Comparison of ENCODE assay signal across 12 cellular contexts in the genomic region with DNA sequence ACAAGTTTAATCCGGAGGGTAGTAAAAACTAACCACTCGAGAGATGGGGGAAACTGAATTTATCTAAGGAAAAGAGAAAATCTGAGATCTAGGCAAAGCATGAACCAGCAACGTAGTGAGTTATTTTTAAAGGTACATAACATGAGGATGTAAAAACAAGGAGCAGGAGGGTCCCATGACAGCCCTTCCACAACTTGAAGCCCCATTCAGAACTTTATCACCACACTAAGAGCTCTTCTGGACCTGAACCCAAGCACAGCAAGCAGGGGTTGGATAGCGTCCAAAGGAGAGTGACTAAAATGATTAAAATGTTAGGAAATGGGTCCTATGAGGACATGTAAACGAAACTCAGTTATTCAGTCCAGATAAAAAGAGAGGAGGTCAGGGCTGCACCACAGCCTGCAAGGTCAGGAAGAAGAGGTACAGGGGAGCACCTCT. TPM values are rescaled to one million over a fixed set of nuclear protein-coding genes. Genes with fewer than 3 reads are reported as not detected.
DNase-seq lines count a peak whose midpoint lies in the region; ATAC-seq and TF ChIP-seq lines count a peak whose summit lies in the region.
"Had no signal": no experiment of that assay in that cellular context is flagged by ENCODE, and none has a peak within 500 bp of the region (broad histone marks: within the 10 kb centered on the region; RNA-seq: fewer than 3 reads in every experiment).

No MANE protein-coding gene starts in this region.

- TF ChIP-seq CTCF in H9 (conservative IDR thresholded peaks at IDR 0.05): no peak
- TF ChIP-seq CTCF in adrenal gland (IDR thresholded peaks at IDR 0.05): no peak
- TF ChIP-seq CTCF in left ventricle myocardium inferior (IDR thresholded peaks at IDR 0.05; ENCODE audit: borderline replicate concordance): no peak
- TF ChIP-seq CTCF in RWPE1 (conservative IDR thresholded peaks at IDR 0.05; ENCODE audit: low read depth): no peak
- no peak for TF ChIP-seq CTCF in mesothelial cell of epicardium (IDR thresholded peaks at IDR 0.05; ENCODE audit: unreplicated experiment)

- intact Hi-C loops in adrenal gland (cut with DNase I): no loop called here
- intact Hi-C loops in left ventricle myocardium inferior (cut with micrococcal nuclease): no loop called here

- H3K4me3 ChIP-seq in adrenal gland: no peak overlapping the region
- no peak overlapping the region for H3K4me3 ChIP-seq in left ventricle myocardium inferior
- H3K4me3 ChIP-seq in CD8-positive, alpha-beta memory T cell (ENCODE audit: low read length): no peak overlapping the region
- H3K4me3 ChIP-seq: HAP-1 had no signal

- no peak overlapping the region for H3K23ac ChIP-seq in H9 (ENCODE audit: insufficient read length, low read depth, low read length)

- H2BK20ac ChIP-seq in H9 (ENCODE audit: low read depth, low read length, poor library complexity, severe bottlenecking): no peak overlapping the region

- ATAC-seq in T-cell (replicated peaks in 1 of 4): no peak

- H3K4ac ChIP-seq in H9 (ENCODE audit: low read depth, low read length): no peak overlapping the region

- no CpG with 5 or more reads among the region's 5 CpGs for WGBS in H9 (ENCODE audit: extremely low coverage, insufficient read length, low lambda C conversion rate)
- WGBS in adrenal gland, 4 donors: 26 to 29% (median 28%) methylated on average over 5 of the region's 5 CpGs

- H3K4me2 ChIP-seq in H9 (ENCODE audit: insufficient read depth, insufficient read length, low read length): no peak overlapping the region

- no peak overlapping the region for H2BK5ac ChIP-seq in H9 (ENCODE audit: insufficient read length, low read length)

- no peak overlapping the region for H3K27ac ChIP-seq in H9 (ENCODE audit: insufficient read length, low read depth, low read length)
- H3K27ac ChIP-seq in adrenal gland: peak overlapping the region in 1 of 5 donors; percentile 10
- H3K27ac ChIP-seq in left ventricle myocardium inferior (replicated peaks): peak overlapping the region; percentile 64
- H3K27ac ChIP-seq in CD8-positive, alpha-beta memory T cell (ENCODE audit: low read depth, low read length): no peak overlapping the region
- no peak overlapping the region for H3K27ac ChIP-seq in RWPE1

- no peaks in the 10 kb centered on the region for H3K36me3 ChIP-seq in adrenal gland (replicated peaks in 1 of 2)
- H3K36me3 ChIP-seq in left ventricle myocardium inferior: no peaks in the 10 kb centered on the region
- H3K36me3 ChIP-seq in CD8-positive, alpha-beta memory T cell (ENCODE audit: insufficient read depth, low read length): no peaks in the 10 kb centered on the region
- H3K36me3 ChIP-seq: HAP-1 had no signal

- peaks cover under 1% of the 10 kb centered on the region; the same call in 1 of the 2 replicates for H3K79me2 ChIP-seq in H9 (ENCODE audit: insufficient read depth, low read length)

- no peaks in the 10 kb centered on the region for H3K23me2 ChIP-seq in H9 (ENCODE audit: insufficient read length, low read depth, low read length, poor library complexity, severe bottlenecking)

- H3K27me3 Mint-ChIP-seq in H9 (ENCODE audit: low read depth) (no peaks in the 10 kb centered on the region), T-cell (peaks cover 0 to 9% of the 10 kb centered on the region in 2 donors), mesothelial cell of epicardium (ENCODE audit: low read depth) (no peaks in the 10 kb centered on the region)
- peaks cover 5 to 30% of the 10 kb centered on the region in 2 donors for H3K27me3 Mint-ChIP-seq in CD8-positive, alpha-beta memory T cell
- H3K27me3 Mint-ChIP-seq: IgD-negative memory B cell had no signal

- CTCF ChIA-PET in CD8-positive, alpha-beta memory T cell (lab: Charles Lee): no interaction called here
- CTCF ChIA-PET in T-cell (lab: Charles Lee): no interaction called here
- CTCF ChIA-PET in RWPE1 (lab: Yijun Ruan, JAX): interaction anchor here (0.6 kb wide), 1 partner anchor 69 kb away, joined by 3 read pairs; no protein-coding TSS in a partner anchor

- peaks cover 17% of the 10 kb centered on the region; the same call in 1 of the 2 replicates for H3K4me1 ChIP-seq in H9 (ENCODE audit: insufficient read depth, low read length)
- peaks cover 39 to 63% of the 10 kb centered on the region in 2 donors for H3K4me1 ChIP-seq in adrenal gland (replicated peaks in 1 of 2)
- H3K4me1 ChIP-seq in left ventricle myocardium inferior: peaks cover 87% of the 10 kb centered on the region
- H3K4me1 ChIP-seq in CD8-positive, alpha-beta memory T cell (ENCODE audit: insufficient read depth, low read length): no peaks in the 10 kb centered on the region

- H3K27me3 ChIP-seq in H9 (ENCODE audit: insufficient read depth, low read length): no peaks in the 10 kb centered on the region
- H3K27me3 ChIP-seq in adrenal gland: no peaks in the 10 kb centered on the region
- H3K27me3 ChIP-seq in left ventricle myocardium inferior (ENCODE audit: low read depth): no peaks in the 10 kb centered on the region
- no peaks in the 10 kb centered on the region for H3K27me3 ChIP-seq in CD8-positive, alpha-beta memory T cell (ENCODE audit: insufficient read depth, low read length, poor library complexity, severe bottlenecking)

- H3K4me3 Mint-ChIP-seq in H9: no peak overlapping the region
- no peak overlapping the region for H3K4me3 Mint-ChIP-seq in CD8-positive, alpha-beta memory T cell
- H3K4me3 Mint-ChIP-seq in T-cell: no peak overlapping the region
- H3K4me3 Mint-ChIP-seq in mesothelial cell of epicardium: no peak overlapping the region

- peaks cover 0 to 2% (median under 1%) of the 10 kb centered on the region in 3 experiments; a peak in 4 of 7 replicates for H3K36me3 Mint-ChIP-seq in H9 (ENCODE audit: insufficient read depth in 1 of 3, low read depth in 3 of 3)
- no peaks in the 10 kb centered on the region for H3K36me3 Mint-ChIP-seq in CD8-positive, alpha-beta memory T cell
- H3K36me3 Mint-ChIP-seq in T-cell: no peaks in the 10 kb centered on the region
- H3K36me3 Mint-ChIP-seq in mesothelial cell of epicardium: no peaks in the 10 kb centered on the region

- no peaks in the 10 kb centered on the region for H4K20me1 ChIP-seq in H9 (ENCODE audit: control insufficient read depth, insufficient read depth, insufficient read length)

- H2BK120ac ChIP-seq in H9 (ENCODE audit: low read depth, low read length, poor library complexity, severe bottlenecking): no peak overlapping the region

- no peak overlapping the region for H4K5ac ChIP-seq in H9 (ENCODE audit: insufficient read length, low read depth, low read length)

- H4K8ac ChIP-seq in H9 (replicated peaks; ENCODE audit: insufficient read length, low read depth, low read length): no peak overlapping the region

- POLR2A ChIA-PET in CD8-positive, alpha-beta memory T cell (lab: Charles Lee): no interaction called here
- POLR2A ChIA-PET in T-cell (lab: Charles Lee): no interaction called here
- POLR2A ChIA-PET in RWPE1 (lab: Yijun Ruan, JAX; ENCODE audit: low non-redundant PET): no interaction called here

- H2AFZ ChIP-seq in H9 (ENCODE audit: low read length): no peak overlapping the region

- H3K9me3 Mint-ChIP-seq in H9 (no peaks in the 10 kb centered on the region), T-cell (no peaks in the 10 kb centered on the region), mesothelial cell of epicardium (no peaks in the 10 kb centered on the region)
- no peaks in the 10 kb centered on the region for H3K9me3 Mint-ChIP-seq in CD8-positive, alpha-beta memory T cell
- H3K9me3 Mint-ChIP-seq: IgD-negative memory B cell had no signal

- no peak overlapping the region for H3K9ac ChIP-seq in H9 (ENCODE audit: extremely low read depth, insufficient read length, low read length)

- TF ChIP-seq POLR2A in adrenal gland (IDR thresholded peaks at IDR 0.05): no peak

- DNase-seq in H9 (no peak), adrenal gland (peak; percentile 48 to 77 (median 61)), left ventricle myocardium inferior (no peak), superior temporal gyrus (ENCODE audit: extremely low spot score) (peak; percentile 10), T-cell (no peak), RWPE1 (ENCODE audit: low spot score) (no peak), mesothelial cell of epicardium (ENCODE audit: low spot score in 2 of 2, unreplicated experiment in 2 of 2) (no peak)
- DNase-seq in CD8-positive, alpha-beta memory T cell: no peak
- DNase-seq: activated naive CD4-positive, alpha-beta T cell treated with anti-CD3 and anti-CD28 coated beads, Interleukin-2, amount 50 U/mL, for 16 hours; NCI-H526 treated with DMSO at 0.1 percent for 48 hours had no signal

- no peaks in the 10 kb centered on the region for H3K9me3 ChIP-seq in H9 (ENCODE audit: control insufficient read depth, low read depth, low read length)
- H3K9me3 ChIP-seq in adrenal gland (replicated peaks in 1 of 3): no peaks in the 10 kb centered on the region
- no peaks in the 10 kb centered on the region for H3K9me3 ChIP-seq in left ventricle myocardium inferior (replicated peaks)
- no peaks in the 10 kb centered on the region for H3K9me3 ChIP-seq in CD8-positive, alpha-beta memory T cell (ENCODE audit: low read length)
- H3K9me3 ChIP-seq: HAP-1 had no signal

- H3K4me1 Mint-ChIP-seq in H9: peaks cover 58 to 62% of the 10 kb centered on the region in 2 experiments
- H3K4me1 Mint-ChIP-seq in CD8-positive, alpha-beta memory T cell: no peaks in the 10 kb centered on the region
- H3K4me1 Mint-ChIP-seq in T-cell: no peaks in the 10 kb centered on the region
- peaks cover 68% of the 10 kb centered on the region for H3K4me1 Mint-ChIP-seq in mesothelial cell of epicardium

- no peak overlapping the region for H2AK5ac ChIP-seq in H9 (ENCODE audit: insufficient read length, low read length)

- peak overlapping the region in 2 of 3 experiments; percentile 42 to 77; a peak in 3 of 7 replicates for H3K27ac Mint-ChIP-seq in H9
- no peak overlapping the region for H3K27ac Mint-ChIP-seq in CD8-positive, alpha-beta memory T cell
- H3K27ac Mint-ChIP-seq in T-cell: no peak overlapping the region
- no peak overlapping the region for H3K27ac Mint-ChIP-seq in mesothelial cell of epicardium
- H3K27ac Mint-ChIP-seq: IgD-negative memory B cell had no signal

- H3T11ph ChIP-seq in H9 (ENCODE audit: low read length): no peak overlapping the region

- no peak overlapping the region for H2BK15ac ChIP-seq in H9 (ENCODE audit: low read depth, low read length)

- H3K56ac ChIP-seq in H9 (ENCODE audit: insufficient read length, low read depth, low read length): no peak overlapping the region

- H3K14ac ChIP-seq in H9 (ENCODE audit: insufficient read depth, low read length): no peak overlapping the region

- H4K91ac ChIP-seq in H9 (ENCODE audit: insufficient read length, low read depth, low read length): no peak overlapping the region

- H2BK12ac ChIP-seq in H9 (ENCODE audit: insufficient read length, low read depth, low read length): no peak overlapping the region

- peaks cover 3% of the 10 kb centered on the region for H3K79me1 ChIP-seq in H9 (ENCODE audit: insufficient read depth, low read depth, low read length, poor library complexity, severe bottlenecking)

- no peak overlapping the region for H3K18ac ChIP-seq in H9 (ENCODE audit: insufficient read length, low read depth, low read length)

RNA-seq across cellular contexts. Expression of a gene that starts 16.2 kb away (rescaled TPM):
- total RNA-seq in H9 (2021): 14.9 and 15.3 TPM in 2 replicates
- total RNA-seq in adrenal gland: 10 to 100 TPM in 5 of 8 donors, 1 to 10 TPM in 3; 7.0 to 19.3 (median 10.5) TPM
- 1 to 10 TPM; 1.8 to 5.7 (median 2.2) TPM for polyA plus RNA-seq in adrenal gland
- 8.8 TPM for total RNA-seq in left ventricle myocardium inferior
- total RNA-seq in CD8-positive, alpha-beta memory T cell: 1 to 10 TPM; 1.1 to 1.4 TPM
- not detected for polyA plus RNA-seq in CD8-positive, alpha-beta memory T cell
- total RNA-seq in T-cell: under 1 TPM in 4 of 5 donors, not detected in 1; 0.23 to 0.60 (median 0.27) TPM
- 18.1 to 20.3 TPM (median 19.6 TPM) in 3 replicates for total RNA-seq in mesothelial cell of epicardium

Comparison
In these comparisons a context has a peak if more than half of its experiments do, and no peak if none do; other contexts are left out.
1. DNase-seq: peak in adrenal gland (7 of 7) and superior temporal gyrus (single experiment); none in H9 (single experiment), left ventricle myocardium inferior (single experiment), CD8-positive, alpha-beta memory T cell (0 of 5), T-cell (0 of 34), RWPE1 (single experiment) and mesothelial cell of epicardium (0 of 2).
2. H3K27ac Mint-ChIP-seq: peak in H9 (2 of 3); none in CD8-positive, alpha-beta memory T cell (0 of 8), T-cell (0 of 2) and mesothelial cell of epicardium (single experiment).